Comparison of ENCODE assay signal across 8 cellular contexts in genomic region chr2:130798472-130799221, GRCh38. TPM values are rescaled to one million over a fixed set of nuclear protein-coding genes. Genes with fewer than 3 reads are reported as not detected.
DNase-seq lines count a peak whose midpoint lies in the region; ATAC-seq, FAIRE-seq and TF ChIP-seq lines count a peak whose summit lies in the region.

No MANE protein-coding gene starts in this region.

- POLR2A ChIA-PET in HCT116 (lab: Charles Lee): interaction anchor here (0.6 kb wide), 1 partner anchor 128 kb away, joined by 3 read pairs; no protein-coding TSS in a partner anchor

- RAD21 ChIA-PET in HCT116 (lab: Charles Lee; ENCODE audit: low non-redundant PET in 1 of 2, low total read pairs in 2 of 2, uncharacterized antibody in 2 of 2, unreplicated experiment in 2 of 2): no interaction called here

- DNase-seq in HCT116 (ENCODE audit: low read depth, low spot score) (no peak), GM12892 (ENCODE audit: insufficient read length) (no peak), AG08395 (ENCODE audit: low spot score) (no peak), pons (ENCODE audit: low spot score) (no peak)

- H3K27me3 ChIP-seq in HCT116 (ENCODE audit: insufficient read depth, low read length) (no peaks in the 10 kb centered on the region), OCI-LY1 (ENCODE audit: insufficient read depth, low read length) (no peaks in the 10 kb centered on the region), ectodermal cell (ENCODE audit: control insufficient read depth, insufficient read depth, low read length, poor library complexity, severe bottlenecking) (peaks cover 17% of the 10 kb centered on the region), muscle layer of duodenum (ENCODE audit: low read depth, low read length) (no peaks in the 10 kb centered on the region)

- H3K4me1 ChIP-seq in HCT116 (ENCODE audit: control insufficient read depth in 1 of 2, insufficient read depth in 2 of 2, low read length in 2 of 2) (peaks cover 4 to 14% of the 10 kb centered on the region in 2 experiments; a peak in 2 of 4 replicates), OCI-LY1 (ENCODE audit: insufficient read depth, low read length, severe bottlenecking) (no peaks in the 10 kb centered on the region), ectodermal cell (ENCODE audit: control insufficient read depth, insufficient read depth, low read length) (peaks cover 15% of the 10 kb centered on the region), muscle layer of duodenum (ENCODE audit: control insufficient read depth in 1 of 2, insufficient read depth in 2 of 2, low read length in 2 of 2) (peaks cover 0 to 7% of the 10 kb centered on the region in 2 donors)

- no TSS peak for BruUV-seq in HCT116 (replicated peaks; lab: Mats Ljungman, UMichigan)

- peak overlapping the region; percentile 78; the same call in 1 of the 2 replicates for H3K27ac ChIP-seq in HCT116 (ENCODE audit: low read depth, low read length)
- no peak overlapping the region for H3K27ac ChIP-seq in OCI-LY1 (ENCODE audit: low read depth, low read length, poor library complexity, severe bottlenecking)
- no peak overlapping the region for H3K27ac ChIP-seq in ectodermal cell (ENCODE audit: insufficient read depth, low read depth, low read length, poor library complexity, severe bottlenecking)
- no peak overlapping the region for H3K27ac ChIP-seq in muscle layer of duodenum (ENCODE audit: low read length)

- intact Hi-C loops in HCT116 (cut with micrococcal nuclease): loop anchor here (1.0 to 10.0 kb wide), 4 partner anchors 75 to 539 kb away; partner anchors contain the start of gene PLEKHB2

- H4K20me1 ChIP-seq in HCT116 (ENCODE audit: insufficient read depth) (no peaks in the 10 kb centered on the region), OCI-LY1 (ENCODE audit: insufficient read depth, low read length) (no peaks in the 10 kb centered on the region)

- CTCF ChIA-PET in HCT116 (lab: Charles Lee): interaction anchor here (0.8 to 1.5 kb wide), 3 partner anchors 11 to 122 kb away, joined by 3 to 4 read pairs (median 3); no protein-coding TSS in a partner anchor

- no peaks in the 10 kb centered on the region for H3K9me3 ChIP-seq in HCT116 (ENCODE audit: control insufficient read depth in 1 of 2, insufficient read depth in 1 of 2, low read depth in 1 of 2, low read length in 2 of 2)
- no peaks in the 10 kb centered on the region for H3K9me3 ChIP-seq in OCI-LY1 (ENCODE audit: low read length)
- H3K9me3 ChIP-seq in ectodermal cell (ENCODE audit: control insufficient read depth, low read length): no peaks in the 10 kb centered on the region
- H3K9me3 ChIP-seq in muscle layer of duodenum (ENCODE audit: control insufficient read depth in 1 of 2, low read length in 2 of 2): no peaks in the 10 kb centered on the region

- TF ChIP-seq POLR2A in HCT116 (IDR thresholded peaks at IDR 0.05; ENCODE audit: borderline replicate concordance, extremely low read depth, insufficient read depth, insufficient read length) (no peak), GM12892 (IDR thresholded peaks at IDR 0.05; ENCODE audit: low read depth, low read length) (no peak)

- H3K79me2 ChIP-seq in HCT116 (ENCODE audit: insufficient read depth, low read length) (no peaks in the 10 kb centered on the region), OCI-LY1 (ENCODE audit: insufficient read depth, low read length) (no peaks in the 10 kb centered on the region)

- no peaks in the 10 kb centered on the region for H3F3A ChIP-seq in OCI-LY1 (ENCODE audit: insufficient read depth, low read length)

- no peak for TF ChIP-seq CTCF in HCT116 (IDR thresholded peaks at IDR 0.05 in 2 of 3, conservative IDR thresholded peaks at IDR 0.05 in 1 of 3; ENCODE audit: borderline replicate concordance in 1 of 3, insufficient read depth in 1 of 3, low read depth in 2 of 3, low read length in 2 of 3)
- TF ChIP-seq CTCF in OCI-LY1 (IDR thresholded peaks at IDR 0.05; ENCODE audit: low read length): no peak

- H3K36me3 ChIP-seq in HCT116 (ENCODE audit: control insufficient read depth in 1 of 2, insufficient read depth in 2 of 2, low read length in 2 of 2): no peaks in the 10 kb centered on the region
- no peaks in the 10 kb centered on the region for H3K36me3 ChIP-seq in OCI-LY1 (ENCODE audit: insufficient read depth, low read length)
- no peaks in the 10 kb centered on the region for H3K36me3 ChIP-seq in ectodermal cell (ENCODE audit: control insufficient read depth, insufficient read depth, low read length)
- no peaks in the 10 kb centered on the region for H3K36me3 ChIP-seq in muscle layer of duodenum (ENCODE audit: control insufficient read depth in 1 of 2, insufficient read depth in 2 of 2, low read length in 2 of 2)

- H3K9me2 ChIP-seq in HCT116 (ENCODE audit: insufficient read depth) (no peaks in the 10 kb centered on the region), OCI-LY1 (ENCODE audit: low read depth, low read length) (no peaks in the 10 kb centered on the region)

- H3K9ac ChIP-seq in HCT116 (ENCODE audit: low read length): no peak overlapping the region
- no peak overlapping the region for H3K9ac ChIP-seq in OCI-LY1 (ENCODE audit: low read length)

- ATAC-seq in HCT116 (no peak), GM19351 (IDR thresholded peaks at IDR 0.05; ENCODE audit: unreplicated experiment) (no peak)

- no peak for FAIRE-seq in GM12892 (lab: Jason Lieb, UNC)

- no peak for TF ChIP-seq RAD21 in HCT116 (IDR thresholded peaks at IDR 0.05; ENCODE audit: low read depth)

- H2AFZ ChIP-seq in HCT116 (ENCODE audit: low read depth, low read length, poor library complexity, severe bottlenecking) (peak overlapping the region; percentile 48), OCI-LY1 (ENCODE audit: low read length) (no peak overlapping the region)

- peak overlapping the region in 1 of 2 experiments; percentile 65; a peak in 3 of 4 replicates for H3K4me3 ChIP-seq in HCT116 (replicated peaks in 1 of 2; ENCODE audit: low read depth in 1 of 2, low read length in 2 of 2)
- H3K4me3 ChIP-seq in OCI-LY1 (ENCODE audit: low read depth, low read length, poor library complexity, severe bottlenecking): peak overlapping the region; percentile 77
- H3K4me3 ChIP-seq in ectodermal cell (ENCODE audit: insufficient read depth, low read depth, low read length): peak overlapping the region; percentile 74
- peak overlapping the region; percentile 74 to 90 for H3K4me3 ChIP-seq in muscle layer of duodenum (ENCODE audit: low read depth in 1 of 2, low read length in 2 of 2)

- 7% methylated on average over 30 of the region's 30 CpGs for WGBS in ectodermal cell, 2 experiments

- peak overlapping the region; percentile 100 for H3K4me2 ChIP-seq in HCT116 (ENCODE audit: low read length)
- peak overlapping the region; percentile 83; the same call in 1 of the 2 replicates for H3K4me2 ChIP-seq in OCI-LY1 (ENCODE audit: low read length)

TF ChIP-seq in HCT116, 20 proteins besides CTCF, POLR2A, EP300 and RAD21:
- no peak for TF ChIP-seq ZBTB33 (IDR thresholded peaks at IDR 0.05; ENCODE audit: extremely low read depth, insufficient replicate concordance, low read length)
TF ChIP-seq in HCT116: peak in this region for 0.

RNA-seq across cellular contexts. Expression of gene ARHGEF4, which starts 38.1 kb away (rescaled TPM):
- total RNA-seq in HCT116 (2021; ENCODE audit: unreplicated experiment): 26.6 TPM
- polyA plus RNA-seq in HCT116 (2012): 13.6 and 18.0 TPM in 2 replicates
- polyA plus RNA-seq in ectodermal cell (2013, experiment 1 of 4): 29.6 TPM
- polyA plus RNA-seq in ectodermal cell (2013, experiment 2 of 4): 30.9 TPM
- 33.0 TPM for polyA plus RNA-seq in ectodermal cell (2013, experiment 3 of 4)
- polyA plus RNA-seq in ectodermal cell (2013, experiment 4 of 4): 34.5 TPM
- polyA plus RNA-seq in GM12892 (2012; ENCODE audit: missing spikeins): not detected

RNA-seq across cellular contexts. Expression of gene AMER3, which starts 43.3 kb away (rescaled TPM):
- total RNA-seq in HCT116 (2021; ENCODE audit: unreplicated experiment): not detected
- 0.01 TPM in 1 of 2 replicates, not detected in the other for polyA plus RNA-seq in HCT116 (2012)
- polyA plus RNA-seq in ectodermal cell (2013, experiment 1 of 4): not detected
- 0.09 TPM for polyA plus RNA-seq in ectodermal cell (2013, experiment 2 of 4)
- polyA plus RNA-seq in ectodermal cell (2013, experiment 3 of 4): 0.16 TPM
- 0.28 TPM for polyA plus RNA-seq in ectodermal cell (2013, experiment 4 of 4)
- polyA plus RNA-seq in GM12892 (2012; ENCODE audit: missing spikeins): not detected
